1 cellular context compared by ENCODE assay signal in genomic region chr13:113404366-113404722, GRCh38.
TF ChIP-seq lines count a peak whose summit lies in the region.

No MANE protein-coding gene starts in this region.

TF ChIP-seq in SK-N-SH, 30 proteins besides CTCF, POLR2A, EP300 and RAD21 (continued from another document):
- TF ChIP-seq, protein P1, sequence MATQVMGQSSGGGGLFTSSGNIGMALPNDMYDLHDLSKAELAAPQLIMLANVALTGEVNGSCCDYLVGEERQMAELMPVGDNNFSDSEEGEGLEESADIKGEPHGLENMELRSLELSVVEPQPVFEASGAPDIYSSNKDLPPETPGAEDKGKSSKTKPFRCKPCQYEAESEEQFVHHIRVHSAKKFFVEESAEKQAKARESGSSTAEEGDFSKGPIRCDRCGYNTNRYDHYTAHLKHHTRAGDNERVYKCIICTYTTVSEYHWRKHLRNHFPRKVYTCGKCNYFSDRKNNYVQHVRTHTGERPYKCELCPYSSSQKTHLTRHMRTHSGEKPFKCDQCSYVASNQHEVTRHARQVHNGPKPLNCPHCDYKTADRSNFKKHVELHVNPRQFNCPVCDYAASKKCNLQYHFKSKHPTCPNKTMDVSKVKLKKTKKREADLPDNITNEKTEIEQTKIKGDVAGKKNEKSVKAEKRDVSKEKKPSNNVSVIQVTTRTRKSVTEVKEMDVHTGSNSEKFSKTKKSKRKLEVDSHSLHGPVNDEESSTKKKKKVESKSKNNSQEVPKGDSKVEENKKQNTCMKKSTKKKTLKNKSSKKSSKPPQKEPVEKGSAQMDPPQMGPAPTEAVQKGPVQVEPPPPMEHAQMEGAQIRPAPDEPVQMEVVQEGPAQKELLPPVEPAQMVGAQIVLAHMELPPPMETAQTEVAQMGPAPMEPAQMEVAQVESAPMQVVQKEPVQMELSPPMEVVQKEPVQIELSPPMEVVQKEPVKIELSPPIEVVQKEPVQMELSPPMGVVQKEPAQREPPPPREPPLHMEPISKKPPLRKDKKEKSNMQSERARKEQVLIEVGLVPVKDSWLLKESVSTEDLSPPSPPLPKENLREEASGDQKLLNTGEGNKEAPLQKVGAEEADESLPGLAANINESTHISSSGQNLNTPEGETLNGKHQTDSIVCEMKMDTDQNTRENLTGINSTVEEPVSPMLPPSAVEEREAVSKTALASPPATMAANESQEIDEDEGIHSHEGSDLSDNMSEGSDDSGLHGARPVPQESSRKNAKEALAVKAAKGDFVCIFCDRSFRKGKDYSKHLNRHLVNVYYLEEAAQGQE (IDR thresholded peaks at IDR 0.05; ENCODE audit: low read depth, low read length): no peak
- TF ChIP-seq FOXM1 (IDR thresholded peaks at IDR 0.05; ENCODE audit: low read depth) (no peak), RCOR1 (IDR thresholded peaks at IDR 0.05; ENCODE audit: low read length) (no peak), JUND (IDR thresholded peaks at IDR 0.05) (no peak), GATA2 (CRISPR knock-in tag; IDR thresholded peaks at IDR 0.05) (no peak), POLR2AphosphoS5 (IDR thresholded peaks at IDR 0.05; ENCODE audit: low read depth, low read length) (no peak), NRF1 (IDR thresholded peaks at IDR 0.05; ENCODE audit: low read depth, low read length) (no peak), TCF12 (IDR thresholded peaks at IDR 0.05) (no peak), NFIC (IDR thresholded peaks at IDR 0.05; ENCODE audit: borderline replicate concordance) (no peak), EZH2phosphoT487 (IDR thresholded peaks at IDR 0.05; ENCODE audit: borderline replicate concordance, low read depth) (no peak), GABPA (IDR thresholded peaks at IDR 0.05; ENCODE audit: low read depth) (no peak), MEF2A (IDR thresholded peaks at IDR 0.05; ENCODE audit: borderline replicate concordance, low read depth) (no peak), FOXJ3 (CRISPR knock-in tag; IDR thresholded peaks at IDR 0.05) (no peak), FOSL2 (IDR thresholded peaks at IDR 0.05; ENCODE audit: borderline replicate concordance, low read depth) (no peak), MAX (IDR thresholded peaks at IDR 0.05; ENCODE audit: low read depth) (no peak), CHD2 (IDR thresholded peaks at IDR 0.05; ENCODE audit: low read length, partially characterized antibody) (no peak)
- TF ChIP-seq, protein P2, sequence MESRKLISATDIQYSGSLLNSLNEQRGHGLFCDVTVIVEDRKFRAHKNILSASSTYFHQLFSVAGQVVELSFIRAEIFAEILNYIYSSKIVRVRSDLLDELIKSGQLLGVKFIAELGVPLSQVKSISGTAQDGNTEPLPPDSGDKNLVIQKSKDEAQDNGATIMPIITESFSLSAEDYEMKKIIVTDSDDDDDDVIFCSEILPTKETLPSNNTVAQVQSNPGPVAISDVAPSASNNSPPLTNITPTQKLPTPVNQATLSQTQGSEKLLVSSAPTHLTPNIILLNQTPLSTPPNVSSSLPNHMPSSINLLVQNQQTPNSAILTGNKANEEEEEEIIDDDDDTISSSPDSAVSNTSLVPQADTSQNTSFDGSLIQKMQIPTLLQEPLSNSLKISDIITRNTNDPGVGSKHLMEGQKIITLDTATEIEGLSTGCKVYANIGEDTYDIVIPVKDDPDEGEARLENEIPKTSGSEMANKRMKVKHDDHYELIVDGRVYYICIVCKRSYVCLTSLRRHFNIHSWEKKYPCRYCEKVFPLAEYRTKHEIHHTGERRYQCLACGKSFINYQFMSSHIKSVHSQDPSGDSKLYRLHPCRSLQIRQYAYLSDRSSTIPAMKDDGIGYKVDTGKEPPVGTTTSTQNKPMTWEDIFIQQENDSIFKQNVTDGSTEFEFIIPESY (IDR thresholded peaks at IDR 0.05; ENCODE audit: borderline replicate concordance, low read depth): no peak
